In the genomic region with DNA sequence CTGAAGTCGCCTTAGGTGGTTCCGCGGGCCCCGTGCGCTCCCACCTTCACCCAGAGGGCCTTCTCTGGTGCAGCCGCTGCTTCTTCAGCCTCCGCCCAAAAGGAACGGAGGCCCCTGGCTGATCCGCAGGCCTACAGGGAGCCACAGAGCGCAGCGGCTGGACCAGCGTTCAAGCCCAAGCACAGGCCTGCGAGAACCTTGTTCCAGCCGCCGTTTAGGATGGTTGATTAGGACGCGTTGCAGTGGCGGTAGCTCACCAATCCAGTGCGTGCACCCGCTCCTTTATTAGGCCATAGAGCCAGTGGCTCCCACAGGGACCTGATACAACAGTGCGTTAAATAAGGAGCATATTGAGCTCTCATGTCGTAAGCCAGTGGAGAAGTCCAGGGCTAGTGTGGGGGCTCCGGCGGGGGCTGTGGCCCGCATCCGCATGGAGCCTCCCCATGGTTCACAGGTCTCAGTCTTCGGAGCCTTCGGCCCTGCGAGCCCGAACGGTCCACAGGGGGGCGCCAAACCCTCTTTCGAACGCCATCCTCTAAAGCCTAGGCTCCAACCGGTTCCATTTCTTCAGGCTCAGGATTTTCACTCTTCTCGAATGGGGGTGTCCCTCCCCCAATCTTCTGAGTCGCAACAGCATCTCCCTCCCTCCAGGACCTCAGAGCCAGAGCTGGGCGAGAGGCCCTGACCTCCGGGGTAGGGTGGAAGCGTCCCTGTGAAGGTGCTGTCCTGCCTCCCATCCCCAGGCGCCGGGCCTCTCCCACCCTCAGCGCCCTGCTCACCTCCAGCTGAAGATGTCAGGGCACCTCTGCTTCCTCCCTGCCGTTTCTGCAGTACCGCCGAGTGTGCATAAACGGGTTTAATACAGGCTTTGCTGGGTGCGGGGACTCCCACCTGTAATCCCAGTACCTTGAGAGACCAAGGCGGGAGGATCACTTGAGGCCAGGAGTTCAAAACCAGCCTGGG, we compare ENCODE assay signal across 8 cellular contexts.
DNase-seq lines count a peak whose midpoint lies in the region; ATAC-seq and TF ChIP-seq lines count a peak whose summit lies in the region.
"Not testable (repeated sequence)": the region's sequence is repeated elsewhere in the genome, so short reads cannot be mapped to it uniquely, and the experiment has no call there.

No MANE protein-coding gene starts in this region.

- H3K36me3 ChIP-seq in HEK293 (ENCODE audit: control insufficient read depth in 2 of 2, insufficient read depth in 1 of 2, low read length in 2 of 2); adrenal gland (replicated peaks in 1 of 2): not testable (repeated sequence)

- H3K4me3 ChIP-seq in HEK293 (ENCODE audit: low read depth, low read length); adrenal gland: not testable (repeated sequence)

- not testable (repeated sequence) for H3K9me3 Mint-ChIP-seq in CD14-positive monocyte; natural killer cell treated with Interleukin-12 subunit alpha and Interleukin-12 subunit beta and Interleukin-15 and Interleukin-18, amount 100 ng/mL, for 72 hours

- POLR2A ChIA-PET in HEK293 (lab: Yijun Ruan, JAX), result not testable (repeated sequence)

- not testable (repeated sequence) for H3K27ac ChIP-seq in HEK293 (ENCODE audit: extremely low read depth, low read depth, low read length); adrenal gland

- H3K4me1 ChIP-seq in HEK293 (ENCODE audit: control insufficient read depth, insufficient read depth, low read length); adrenal gland (replicated peaks in 1 of 2): not testable (repeated sequence)

- not testable (repeated sequence) for H3K9me3 ChIP-seq in HEK293 (ENCODE audit: control insufficient read depth, insufficient read depth, low read depth, low read length); adrenal gland (replicated peaks in 1 of 3)

- not testable (repeated sequence) for H3K36me3 Mint-ChIP-seq in CD14-positive monocyte; natural killer cell treated with Interleukin-12 subunit alpha and Interleukin-12 subunit beta and Interleukin-15 and Interleukin-18, amount 100 ng/mL, for 72 hours

- intact Hi-C loops in CD14-positive monocyte (cut with micrococcal nuclease); adrenal gland (cut with DNase I): not testable (repeated sequence)

- not testable (repeated sequence) for H3K27me3 ChIP-seq in adrenal gland

- CTCF ChIA-PET in HEK293 (lab: Yijun Ruan, JAX), result interaction anchor here (0.7 kb wide), 1 partner anchor 1528 kb away, joined by 3 read pairs; no protein-coding TSS in a partner anchor

- peak overlapping the region in 5 of 7 donors; percentile 35 to 88 (median 78) for H3K27ac Mint-ChIP-seq in CD14-positive monocyte
- not testable (repeated sequence) for H3K27ac Mint-ChIP-seq in natural killer cell treated with Interleukin-12 subunit alpha and Interleukin-12 subunit beta and Interleukin-15 and Interleukin-18, amount 100 ng/mL, for 72 hours

- H3K4me3 Mint-ChIP-seq in CD14-positive monocyte; natural killer cell treated with Interleukin-12 subunit alpha and Interleukin-12 subunit beta and Interleukin-15 and Interleukin-18, amount 100 ng/mL, for 72 hours: not testable (repeated sequence)

- peaks cover 25% of the 10 kb centered on the region for H3K4me1 Mint-ChIP-seq in CD14-positive monocyte
- not testable (repeated sequence) for H3K4me1 Mint-ChIP-seq in natural killer cell treated with Interleukin-12 subunit alpha and Interleukin-12 subunit beta and Interleukin-15 and Interleukin-18, amount 100 ng/mL, for 72 hours (ENCODE audit: low read depth in 2 of 2)

- not testable (repeated sequence) for H3K27me3 Mint-ChIP-seq in CD14-positive monocyte (ENCODE audit: low read depth in 3 of 3); natural killer cell treated with Interleukin-12 subunit alpha and Interleukin-12 subunit beta and Interleukin-15 and Interleukin-18, amount 100 ng/mL, for 72 hours

- 45 to 55% (median 50%) methylated on average over 15 to 47 of the region's 49 CpGs for WGBS in adrenal gland, 4 donors

- ATAC-seq in natural killer cell treated with Interleukin-12 subunit alpha and Interleukin-12 subunit beta and Interleukin-15 and Interleukin-18, amount 100 ng/mL, for 72 hours, result peak; percentile 77 to 81

- peak; percentile 71 for TF ChIP-seq CTCF in CD14-positive monocyte (IDR thresholded peaks at IDR 0.05)
- TF ChIP-seq CTCF in HEK293 (tag by site-specific recombination; IDR thresholded peaks at IDR 0.05), result not testable (repeated sequence)
- TF ChIP-seq CTCF in adrenal gland (IDR thresholded peaks at IDR 0.05), result peak; percentile 37 to 67 (median 54)

- not testable (repeated sequence) for TF ChIP-seq POLR2A in adrenal gland (IDR thresholded peaks at IDR 0.05)

- DNase-seq in CD14-positive monocyte (ENCODE audit: low spot score), result peak; percentile 49
- peak; percentile 0 to 66 for DNase-seq in NCI-H526 (lab: John Stamatoyannopoulos, UW)
- peak; percentile 50 to 63 (median 54) for DNase-seq in activated CD4-positive, CD25-positive, alpha-beta regulatory T cell (lab: John Stamatoyannopoulos, UW)
- peak; percentile 49 to 88 (median 71) for DNase-seq in adrenal gland
- DNase-seq in germinal center (ENCODE audit: low spot score), result peak; percentile 48
- DNase-seq in natural killer cell treated with Interleukin-12 subunit alpha and Interleukin-12 subunit beta and Interleukin-15 and Interleukin-18, amount 100 ng/mL, for 72 hours (ENCODE audit: low spot score), result peak; percentile 87
- peak; percentile 39 to 50 for DNase-seq in stimulated activated CD8-positive, alpha-beta memory T cell treated with anti-CD3 and anti-CD28 coated beads, Interleukin-15, amount 100 ng/mL, for 4 hours (ENCODE audit: low read depth in 2 of 2)

TF ChIP-seq in HEK293, 187 proteins besides CTCF, POLR2A, EP300 and RAD21:
- TF ChIP-seq ZSCAN30 (tag by site-specific recombination; IDR thresholded peaks at IDR 0.05) (0 out of 2 replicates have a peak, but pooled peaks have one; percentile 47), ZNF654 (tag by site-specific recombination; IDR thresholded peaks at IDR 0.05; ENCODE audit: low read depth) (peak; percentile 31; the same call in 1 of the 2 replicates)

Comparison
In these comparisons a context has a peak if more than half of its experiments do, and no peak if none do; other contexts are left out.
1. DNase-seq: peak in every context shown above with its lines; median percentile 87 in natural killer cell treated with Interleukin-12 subunit alpha and Interleukin-12 subunit beta and Interleukin-15 and Interleukin-18, amount 100 ng/mL, for 72 hours; 71 in adrenal gland; 54 in activated CD4-positive, CD25-positive, alpha-beta regulatory T cell; 49 in CD14-positive monocyte; 48 in germinal center; 44 in stimulated activated CD8-positive, alpha-beta memory T cell treated with anti-CD3 and anti-CD28 coated beads, Interleukin-15, amount 100 ng/mL, for 4 hours; 33 in NCI-H526.